In genomic region chr7:80387634-80388033, GRCh38 we compare ENCODE assay signal across 1 cellular context.
A peak's percentile ranks its signal among the peaks of the same experiment; 100 is the strongest.
TF ChIP-seq lines count a peak whose summit lies in the region.

No MANE protein-coding gene starts in this region.

TF ChIP-seq in SK-N-SH, 30 proteins besides CTCF, POLR2A, EP300 and RAD21 (continued from another document):
- TF ChIP-seq TCF12 (IDR thresholded peaks at IDR 0.05): peak; percentile 32; the same call in 1 of the 2 replicates
- no peak for TF ChIP-seq MEF2A (IDR thresholded peaks at IDR 0.05; ENCODE audit: borderline replicate concordance, low read depth)
- peak; percentile 58 for TF ChIP-seq CHD2 (IDR thresholded peaks at IDR 0.05; ENCODE audit: low read length, partially characterized antibody)
- TF ChIP-seq RCOR1 (IDR thresholded peaks at IDR 0.05; ENCODE audit: low read length): peak; percentile 75; the same call in 1 of the 2 replicates
- TF ChIP-seq FOXJ3 (CRISPR knock-in tag; IDR thresholded peaks at IDR 0.05): peak; percentile 81
